Comparison of ENCODE assay signal across 6 cellular contexts in the genomic region with DNA sequence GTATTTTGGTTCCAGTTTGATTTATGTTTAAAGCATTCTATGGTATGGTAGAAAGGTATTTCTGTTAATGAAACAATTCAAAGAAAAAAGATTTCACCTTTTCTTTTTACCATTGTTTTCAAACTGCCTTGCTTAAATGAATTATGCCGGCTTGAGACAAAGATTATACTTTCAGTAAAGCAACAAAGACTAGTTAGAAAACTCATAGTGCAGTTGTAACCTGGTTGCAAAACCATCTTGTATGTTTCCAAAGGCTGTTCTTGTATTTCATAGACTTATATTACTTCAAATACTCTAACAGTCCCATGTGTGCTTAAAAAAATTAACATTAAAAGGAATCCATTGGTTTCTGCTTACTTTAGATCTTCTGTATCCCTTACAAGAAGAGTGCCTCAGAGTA.
"Had no signal": no experiment of that assay in that cellular context is flagged by ENCODE, and none has a peak within 500 bp of the region (broad histone marks: within the 10 kb centered on the region; RNA-seq: fewer than 3 reads in every experiment).

No MANE protein-coding gene starts in this region.

- H3K27ac Mint-ChIP-seq: IgD-negative memory B cell had no signal

- H3K27ac ChIP-seq: HL-60, KMS-11 had no signal

- H3K4me3 Mint-ChIP-seq: IgD-negative memory B cell had no signal

- H3K4me2 ChIP-seq: KMS-11 had no signal

- H3K9ac ChIP-seq: KMS-11 had no signal

- H3K27me3 Mint-ChIP-seq: IgD-negative memory B cell had no signal

- DNase-seq: IMR-90, KBM-7, KG1 had no signal
